Comparison of ENCODE assay signal across 1 cellular context in genomic region chr19:17209126-17210036, GRCh38.
TF ChIP-seq lines count a peak whose summit lies in the region.

No MANE protein-coding gene starts in this region.

TF ChIP-seq in K562, 482 proteins besides CTCF, POLR2A, EP300 and RAD21 (continues in another document):
- TF ChIP-seq TRIM24 (IDR thresholded peaks at IDR 0.05), result no peak
- peak; percentile 73; the same call in 1 of the 2 replicates for TF ChIP-seq ZNF282 (CRISPR knock-in tag; IDR thresholded peaks at IDR 0.05)
- peak; percentile 61 for TF ChIP-seq HNRNPLL (IDR thresholded peaks at IDR 0.05; ENCODE audit: low read depth, low read length, poor library complexity, severe bottlenecking)
- no peak for TF ChIP-seq ZNF766 (CRISPR knock-in tag; conservative IDR thresholded peaks at IDR 0.05)
- TF ChIP-seq NFRKB (IDR thresholded peaks at IDR 0.05; ENCODE audit: low read depth), result no peak
- TF ChIP-seq NKRF (IDR thresholded peaks at IDR 0.05; ENCODE audit: borderline replicate concordance), result no peak
- no peak for TF ChIP-seq ZNF507 (tag; conservative IDR thresholded peaks at IDR 0.05)
- TF ChIP-seq MAZ (CRISPR knock-in tag; conservative IDR thresholded peaks at IDR 0.05 in 1 of 2, IDR thresholded peaks at IDR 0.05 in 1 of 2), result peak in 1 of 2 experiments; percentile 67; a peak in 1 of 4 replicates
- TF ChIP-seq ZZZ3 (IDR thresholded peaks at IDR 0.05), result no peak
- no peak for TF ChIP-seq NCOA1 (IDR thresholded peaks at IDR 0.05; ENCODE audit: low read depth)
- TF ChIP-seq ZNF311 (CRISPR knock-in tag; IDR thresholded peaks at IDR 0.05), result no peak
- no peak for TF ChIP-seq DNMT1 (IDR thresholded peaks at IDR 0.05)
- no peak for TF ChIP-seq NR1H2 (CRISPR knock-in tag; IDR thresholded peaks at IDR 0.05)
- peak in 1 of 2 experiments; percentile 40; a peak in 1 of 4 replicates for TF ChIP-seq SRF (CRISPR knock-in tag; IDR thresholded peaks at IDR 0.05)
- TF ChIP-seq E2F5 (CRISPR knock-in tag; IDR thresholded peaks at IDR 0.05), result 0 out of 2 replicates have a peak, but pooled peaks have one; percentile 30
- TF ChIP-seq ZBTB17 (CRISPR knock-in tag; IDR thresholded peaks at IDR 0.05), result no peak
- TF ChIP-seq IRF2 (CRISPR knock-in tag; IDR thresholded peaks at IDR 0.05), result no peak
- no peak for TF ChIP-seq GATAD2A (IDR thresholded peaks at IDR 0.05)
- no peak for TF ChIP-seq ETV5 (CRISPR knock-in tag; IDR thresholded peaks at IDR 0.05; ENCODE audit: low read depth)
- TF ChIP-seq TBL1XR1 (IDR thresholded peaks at IDR 0.05; ENCODE audit: low read length in 2 of 2), result no peak
- TF ChIP-seq FOXA3 (CRISPR knock-in tag; conservative IDR thresholded peaks at IDR 0.05 in 1 of 2, IDR thresholded peaks at IDR 0.05 in 1 of 2), result no peak
- TF ChIP-seq ZNF134 (CRISPR knock-in tag; conservative IDR thresholded peaks at IDR 0.05), result no peak
- no peak for TF ChIP-seq BRD9 (IDR thresholded peaks at IDR 0.05; ENCODE audit: low read depth, partially characterized antibody)
- TF ChIP-seq HDAC6 (IDR thresholded peaks at IDR 0.05; ENCODE audit: low read depth, low read length), result no peak
- TF ChIP-seq MAFK (IDR thresholded peaks at IDR 0.05; ENCODE audit: low read length), result no peak
- TF ChIP-seq PKNOX1 (IDR thresholded peaks at IDR 0.05), result no peak
- TF ChIP-seq EWSR1 (IDR thresholded peaks at IDR 0.05; ENCODE audit: borderline replicate concordance, low read depth, partially characterized antibody), result no peak
- no peak for TF ChIP-seq CHD2 (IDR thresholded peaks at IDR 0.05; ENCODE audit: low read depth, low read length)
- peak; percentile 55; the same call in 1 of the 2 replicates for TF ChIP-seq ZFP91 (CRISPR knock-in tag; IDR thresholded peaks at IDR 0.05)
- no peak for TF ChIP-seq ZNF695 (CRISPR knock-in tag; IDR thresholded peaks at IDR 0.05)
- no peak for TF ChIP-seq PTRF (tag; IDR thresholded peaks at IDR 0.05)
- TF ChIP-seq USF1 (CRISPR knock-in tag; IDR thresholded peaks at IDR 0.05), result no peak; the same call in 1 of the 2 replicates
- TF ChIP-seq ZNF780A (CRISPR knock-in tag; IDR thresholded peaks at IDR 0.05), result no peak
- no peak for TF ChIP-seq CHAMP1 (IDR thresholded peaks at IDR 0.05)
- TF ChIP-seq RBM39 (optimal IDR thresholded peaks at IDR 0.05; ENCODE audit: low read depth, low read length), result no peak
- TF ChIP-seq ZSCAN29 (IDR thresholded peaks at IDR 0.05), result no peak
- TF ChIP-seq KDM2B (CRISPR knock-in tag; IDR thresholded peaks at IDR 0.05), result no peak
- no peak for TF ChIP-seq CBFA2T3 (IDR thresholded peaks at IDR 0.05)
- no peak for TF ChIP-seq ZNF263 (CRISPR knock-in tag; IDR thresholded peaks at IDR 0.05; ENCODE audit: borderline replicate concordance)
- TF ChIP-seq ETV6 (IDR thresholded peaks at IDR 0.05; ENCODE audit: borderline replicate concordance in 1 of 2, low read depth in 2 of 2, low read length in 1 of 2), result no peak
- no peak for TF ChIP-seq ETV6 (CRISPR knock-in tag; IDR thresholded peaks at IDR 0.05; ENCODE audit: borderline replicate concordance)
- no peak for TF ChIP-seq RCOR1 (IDR thresholded peaks at IDR 0.05; ENCODE audit: borderline replicate concordance in 1 of 2, low read depth in 2 of 2, low read length in 2 of 2)
- TF ChIP-seq NCOA4 (IDR thresholded peaks at IDR 0.05; ENCODE audit: partially characterized antibody), result no peak
- TF ChIP-seq E2F8 (IDR thresholded peaks at IDR 0.05; ENCODE audit: low read depth, partially characterized antibody), result no peak
- no peak for TF ChIP-seq POLR3A (IDR thresholded peaks at IDR 0.05; ENCODE audit: borderline replicate concordance, extremely low read depth, insufficient read depth, insufficient read length)
- no peak for TF ChIP-seq ZNF639 (CRISPR knock-in tag; conservative IDR thresholded peaks at IDR 0.05 in 1 of 2, IDR thresholded peaks at IDR 0.05 in 1 of 2)
- no peak for TF ChIP-seq SP2 (IDR thresholded peaks at IDR 0.05; ENCODE audit: extremely low read depth, low read depth, low read length, poor library complexity, severe bottlenecking)
- TF ChIP-seq OTX1 (CRISPR knock-in tag; IDR thresholded peaks at IDR 0.05), result no peak
- peak; percentile 68 to 74 for TF ChIP-seq NRF1 (conservative IDR thresholded peaks at IDR 0.05 in 1 of 2, IDR thresholded peaks at IDR 0.05 in 1 of 2)
- no peak for TF ChIP-seq HMGXB4 (CRISPR knock-in tag; IDR thresholded peaks at IDR 0.05)
- TF ChIP-seq MTA1 (IDR thresholded peaks at IDR 0.05; ENCODE audit: borderline replicate concordance), result no peak
- no peak for TF ChIP-seq ZNF740 (CRISPR knock-in tag; IDR thresholded peaks at IDR 0.05)
- no peak for TF ChIP-seq ZNF740 (tag; IDR thresholded peaks at IDR 0.05)
- TF ChIP-seq KDM1A (IDR thresholded peaks at IDR 0.05), result no peak
- TF ChIP-seq ATF3 (IDR thresholded peaks at IDR 0.05), result no peak
- no peak for TF ChIP-seq ATF3 (CRISPR knock-in tag; conservative IDR thresholded peaks at IDR 0.05)
